36 cellular contexts compared by ENCODE assay signal in genomic region chr1:60348884-60349283, GRCh38.
"Had no signal": no experiment of that assay in that cellular context is flagged by ENCODE, and none has a peak within 500 bp of the region (broad histone marks: within the 10 kb centered on the region; RNA-seq: fewer than 3 reads in every experiment).

No MANE protein-coding gene starts in this region.

- DNase-seq: Karpas-422, Kasumi-1, MG63, MM.1S, MV-4-11, NCI-H1048, NCI-H1092, NCI-H1092 treated with DMSO at 0.1 percent for 48 hours, NCI-H1105, NCI-H1105 treated with DMSO at 0.1 percent for 48 hours, NCI-H1417, NCI-H1417 treated with DMSO at 0.1 percent for 48 hours, NCI-H1436, NCI-H1436 treated with DMSO at 0.1 percent for 48 hours, NCI-H146, NCI-H1694, NCI-H1694 treated with DMSO at 0.1 percent for 48 hours, NCI-H187, NCI-H187 treated with DMSO at 0.1 percent for 48 hours, NCI-H1930, NCI-H2029, NCI-H2029 treated with DMSO at 0.1 percent for 48 hours, NCI-H2081, NCI-H2081 treated with DMSO at 0.1 percent for 48 hours, NCI-H2107, NCI-H2171, NCI-H2171 treated with DMSO at 0.1 percent for 48 hours, NCI-H2227 treated with DMSO at 0.1 percent for 48 hours, NCI-H226, NCI-H345, NCI-H446, NCI-H446 treated with DMSO at 0.1 percent for 48 hours, NCI-H510A, NCI-H510A treated with DMSO at 0.1 percent for 48 hours, NCI-H524, NCI-H524 treated with DMSO at 0.1 percent for 48 hours had no signal

- H3K9me3 ChIP-seq: MG63 had no signal

- H3K4me3 ChIP-seq: MG63 had no signal

- H3K27me3 ChIP-seq: MG63 had no signal

- H3K36me3 ChIP-seq: MG63 had no signal
